In the genomic region with DNA sequence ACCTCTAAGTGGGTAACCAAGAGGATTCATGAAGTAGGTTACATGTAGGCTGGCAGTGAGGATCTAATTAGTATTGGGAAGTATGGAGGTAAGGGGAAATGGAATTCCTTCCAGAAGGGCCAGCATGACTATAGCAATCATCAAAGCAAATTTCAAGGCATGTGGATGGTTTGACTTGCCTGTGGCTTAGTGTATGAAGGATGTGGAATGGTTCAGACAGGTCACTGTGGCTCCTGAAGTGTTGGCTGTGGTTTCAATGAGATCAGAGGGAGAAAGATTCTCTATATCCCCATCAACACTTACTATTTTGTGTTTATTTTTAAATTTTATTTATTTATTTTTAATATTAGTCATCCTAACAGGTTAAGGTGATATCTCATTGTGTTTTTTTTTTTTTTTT, we compare ENCODE assay signal across 31 cellular contexts.
"Had no signal": no experiment of that assay in that cellular context is flagged by ENCODE, and none has a peak within 500 bp of the region (broad histone marks: within the 10 kb centered on the region; RNA-seq: fewer than 3 reads in every experiment).

No MANE protein-coding gene starts in this region.

- H2AFZ ChIP-seq: neural progenitor cell had no signal

- H3K27me3 ChIP-seq: left lung, neutrophil, ovary, stomach, suprapubic skin, tibial artery, upper lobe of right lung, uterus had no signal

- H3K36me3 Mint-ChIP-seq: natural killer cell had no signal

- H3K4me3 Mint-ChIP-seq: mesothelial cell of epicardium; naive B cell; natural killer cell; nephron progenitor cell; neural progenitor cell; stimulated activated naive B cell treated with anti-CD40 and anti-IgM and Interleukin-4, amounts not matched to agents 10 μg/mL and 1 μg/mL and 100 μg/mL, for 72 hours had no signal

- H3K9me3 ChIP-seq: neutrophil, ovary, prostate gland, stomach, suprapubic skin, tibial artery, upper lobe of right lung, uterus had no signal

- H3K36me3 ChIP-seq: left lung, neural progenitor cell, neutrophil, ovary, prostate gland, stomach, suprapubic skin, thoracic aorta, tibial artery, upper lobe of right lung, uterus had no signal

- ATAC-seq: left colon; left lung; natural killer cell; right cardiac atrium; sciatic nerve; stimulated activated naive B cell treated with anti-CD40 and anti-IgM and Interleukin-4, amounts not matched to agents 10 μg/mL and 1 μg/mL and 100 μg/mL, for 72 hours; stimulated activated naive CD8-positive, alpha-beta T cell treated with anti-CD3 and anti-CD28 coated beads, Interleukin-15, Interleukin-2, amounts not matched to agents 100 U/mL and 50 U/mL, for 24 hours; upper lobe of right lung had no signal

- H3K27ac ChIP-seq: left lung, neural progenitor cell, neutrophil, ovary, prostate gland, skin epidermis, stomach, suprapubic skin, thoracic aorta, tibial artery, upper lobe of right lung, uterus had no signal

- H3K4me3 ChIP-seq: left lung, lung, neural progenitor cell, ovary, prostate gland, skin epidermis, stomach, suprapubic skin, thoracic aorta, tibial artery, upper lobe of right lung, uterus had no signal

- H3K9ac ChIP-seq: neural progenitor cell had no signal

- H3K4me1 Mint-ChIP-seq: naive B cell; natural killer cell; neural progenitor cell; stimulated activated naive B cell treated with anti-CD40 and anti-IgM and Interleukin-4, amounts not matched to agents 10 μg/mL and 1 μg/mL and 100 μg/mL, for 72 hours had no signal

- H3K27ac Mint-ChIP-seq: mesothelial cell of epicardium; naive B cell; natural killer cell; nephron progenitor cell; neural progenitor cell; stimulated activated naive B cell treated with anti-CD40 and anti-IgM and Interleukin-4, amounts not matched to agents 10 μg/mL and 1 μg/mL and 100 μg/mL, for 72 hours had no signal

- DNase-seq: hippocampal formation; left colon; left lung; mesendoderm; naive B cell; natural killer cell; nephron progenitor cell; occipital lobe; ovary; posterior cingulate gyrus; retina; right cardiac atrium; stimulated activated CD4-positive, alpha-beta T cell treated with anti-CD3 and anti-CD28 coated beads, Interleukin-12 subunit alpha, Interleukin-12 subunit beta, amount 100 ng/mL, for 4 hours; stimulated activated CD4-positive, alpha-beta T cell treated with anti-CD3 and anti-CD28 coated beads, Interleukin-2, amount 100 ng/mL, for 24 hours; stimulated activated CD4-positive, alpha-beta T cell treated with anti-CD3 and anti-CD28 coated beads, Interleukin-4, amount 100 ng/mL, for 1 hour; stimulated activated naive B cell treated with anti-CD40 and anti-IgM and Interleukin-4, amounts not matched to agents 10 μg/mL and 1 μg/mL and 100 μg/mL, for 72 hours; stimulated activated naive CD8-positive, alpha-beta T cell treated with anti-CD3 and anti-CD28 coated beads, Interleukin-15, Interleukin-2, amounts not matched to agents 100 U/mL and 50 U/mL, for 24 hours; stomach; tibial artery; trophoblast cell; upper lobe of right lung; uterus had no signal

- H3K4me2 ChIP-seq: neural progenitor cell had no signal

- H3K4me1 ChIP-seq: neural progenitor cell, prostate gland, suprapubic skin, tibial artery, upper lobe of right lung, uterus had no signal
